8 cellular contexts compared by ENCODE assay signal in genomic region chr12:76558684-76559276, GRCh38. TPM values are rescaled to one million over a fixed set of nuclear protein-coding genes. Genes with fewer than 3 reads are reported as not detected.
DNase-seq lines count a peak whose midpoint lies in the region; ATAC-seq, FAIRE-seq and TF ChIP-seq lines count a peak whose summit lies in the region.

No MANE protein-coding gene starts in this region.

- CTCF ChIA-PET in endothelial cell of umbilical vein (lab: Charles Lee), result interaction anchor here (1.0 to 3.7 kb wide), 3 partner anchors 8 to 103 kb away, joined by 3 to 25 read pairs (median 11); no protein-coding TSS in a partner anchor

- H2AFZ ChIP-seq in endothelial cell of umbilical vein (ENCODE audit: low read depth, low read length), result peak overlapping the region; percentile 92

- peak overlapping the region; percentile 99 for H3K4me2 ChIP-seq in endothelial cell of umbilical vein (ENCODE audit: insufficient read depth, low read length)

- H3K9me3 ChIP-seq in endothelial cell of umbilical vein (replicated peaks; ENCODE audit: control insufficient read depth, insufficient read depth, low read length) (no peaks in the 10 kb centered on the region), muscle layer of colon (ENCODE audit: low read length) (no peaks in the 10 kb centered on the region)

- no peaks in the 10 kb centered on the region for H3K9me1 ChIP-seq in endothelial cell of umbilical vein (replicated peaks; ENCODE audit: control insufficient read depth, extremely low read depth, insufficient read depth, low read length)

- DNase-seq in AG09309 (ENCODE audit: low read depth), result no peak
- peak; percentile 50 for DNase-seq in NK-92 (lab: John Stamatoyannopoulos, UW; ENCODE audit: unreplicated experiment)
- peak; percentile 70 for DNase-seq in activated CD8-positive, alpha-beta memory T cell treated with anti-CD3 and anti-CD28 coated beads, Interleukin-2, amount 50 U/mL, for 1 hour (ENCODE audit: extremely low read depth)
- DNase-seq in endothelial cell of umbilical vein (ENCODE audit: low read depth, low spot score), result peak; percentile 60
- peak; percentile 44 for DNase-seq in stimulated activated CD8-positive, alpha-beta memory T cell treated with anti-CD3 and anti-CD28 coated beads, Interleukin-7, amount 100 ng/mL, for 24 hours (ENCODE audit: low read depth)

- H3K27ac ChIP-seq in endothelial cell of umbilical vein (ENCODE audit: insufficient read depth, low read depth, low read length) (peak overlapping the region; percentile 84), muscle layer of colon (ENCODE audit: low read depth, low read length) (peak overlapping the region; percentile 97)

- no peaks in the 10 kb centered on the region for H4K20me1 ChIP-seq in endothelial cell of umbilical vein (replicated peaks; ENCODE audit: control insufficient read depth, extremely low read depth, insufficient read depth, low read length)

- H3K9ac ChIP-seq in endothelial cell of umbilical vein (replicated peaks; ENCODE audit: extremely low read depth, insufficient read depth, low read length) (peak overlapping the region; percentile 87), muscle layer of colon (ENCODE audit: low read length) (peak overlapping the region; percentile 92)

- dilution Hi-C loops in endothelial cell of umbilical vein (cut with MboI; ENCODE audit: extremely low pct_ligation_motif_present, low sequenced_read_pairs), result no loop called here

- TF ChIP-seq CTCF in AG09309 (IDR thresholded peaks at IDR 0.05; ENCODE audit: control insufficient read depth, insufficient read depth, low read depth, low read length, missing control alignments) (no peak), endothelial cell of umbilical vein (IDR thresholded peaks at IDR 0.05; ENCODE audit: extremely low read depth in 1 of 2, insufficient read depth in 1 of 2, low read depth in 1 of 2, low read length in 2 of 2) (no peak)

- H3K4me1 ChIP-seq in endothelial cell of umbilical vein (ENCODE audit: control insufficient read depth, extremely low read depth, insufficient read depth, low read length) (peaks cover 27% of the 10 kb centered on the region), muscle layer of colon (ENCODE audit: insufficient read depth, low read length) (peaks cover 19% of the 10 kb centered on the region)

- H3K27me3 ChIP-seq in endothelial cell of umbilical vein (ENCODE audit: control insufficient read depth in 2 of 2, insufficient read depth in 2 of 2, low read length in 2 of 2), result no peaks in the 10 kb centered on the region
- no peaks in the 10 kb centered on the region for H3K27me3 ChIP-seq in muscle layer of colon (ENCODE audit: control insufficient read depth in 1 of 2, insufficient read depth in 2 of 2, low read length in 2 of 2)

- BruUV-seq in endothelial cell of umbilical vein (replicated peaks; lab: Mats Ljungman, UMichigan), result no TSS peak

- POLR2A ChIA-PET in endothelial cell of umbilical vein (lab: Charles Lee), result interaction anchor here (1.1 kb wide), 1 partner anchor 8 kb away, joined by 3 read pairs; no protein-coding TSS in a partner anchor

- peak; percentile 28 for FAIRE-seq in endothelial cell of umbilical vein (lab: Jason Lieb, UNC)

- peak overlapping the region; percentile 99 for H3K4me3 ChIP-seq in AG09309 (ENCODE audit: control insufficient read depth, low read depth, low read length)
- peak overlapping the region; percentile 83 to 95 (median 88) for H3K4me3 ChIP-seq in endothelial cell of umbilical vein (replicated peaks in 1 of 3; ENCODE audit: insufficient read depth in 1 of 3, low read depth in 1 of 3, low read length in 3 of 3)
- peak overlapping the region; percentile 94 to 95 for H3K4me3 ChIP-seq in muscle layer of colon (ENCODE audit: low read depth in 1 of 2, low read length in 2 of 2)

- intact Hi-C loops in endothelial cell of umbilical vein (cut with micrococcal nuclease), result loop anchor here (1.0 to 5.0 kb wide), 6 partner anchors 39 to 1047 kb away; partner anchors contain the start of genes BBS10, KRR1, NAP1L1 and ZDHHC17

- peaks cover 26% of the 10 kb centered on the region for H3K79me2 ChIP-seq in endothelial cell of umbilical vein (ENCODE audit: control insufficient read depth, insufficient read depth, low read length)

- H3K36me3 ChIP-seq in endothelial cell of umbilical vein (ENCODE audit: control insufficient read depth in 2 of 2, extremely low read depth in 1 of 2, insufficient read depth in 2 of 2, low read length in 2 of 2) (no peaks in the 10 kb centered on the region), muscle layer of colon (ENCODE audit: insufficient read depth, low read length) (no peaks in the 10 kb centered on the region)

- TF ChIP-seq POLR2A in endothelial cell of umbilical vein (IDR thresholded peaks at IDR 0.05; ENCODE audit: low read depth, low read length), result no peak

- ATAC-seq in GM19043 (IDR thresholded peaks at IDR 0.05; ENCODE audit: low read depth, unreplicated experiment), result peak; percentile 45
- peak; percentile 53 for ATAC-seq in HG03354 (IDR thresholded peaks at IDR 0.05; ENCODE audit: poor library complexity, severe bottlenecking, unreplicated experiment)

TF ChIP-seq in endothelial cell of umbilical vein, 7 proteins besides CTCF, POLR2A, EP300 and RAD21:
- no peak for TF ChIP-seq EZH2 (IDR thresholded peaks at IDR 0.05; ENCODE audit: borderline replicate concordance, low read depth, low read length, severe bottlenecking)
- TF ChIP-seq MYC (IDR thresholded peaks at IDR 0.05; ENCODE audit: low read depth, low read length), result no peak
- TF ChIP-seq MAX (IDR thresholded peaks at IDR 0.05; ENCODE audit: insufficient read depth, insufficient read length), result no peak
- no peak for TF ChIP-seq POLR2AphosphoS5 (IDR thresholded peaks at IDR 0.05; ENCODE audit: insufficient read depth, low read depth, low read length)
- no peak for TF ChIP-seq JUN (IDR thresholded peaks at IDR 0.05; ENCODE audit: borderline replicate concordance, insufficient read depth, insufficient read length, low read depth)
- no peak for TF ChIP-seq FOS (IDR thresholded peaks at IDR 0.05; ENCODE audit: borderline replicate concordance, insufficient read depth, low read length)
- no peak for TF ChIP-seq GATA2 (IDR thresholded peaks at IDR 0.05; ENCODE audit: insufficient read depth, insufficient read length, low read depth, low read length)
TF ChIP-seq in endothelial cell of umbilical vein: peak in this region for 0.

RNA-seq across cellular contexts. Expression of gene OSBPL8, which starts 0.8 kb away (rescaled TPM):
- 47.6 and 53.9 TPM in 2 replicates for total RNA-seq in endothelial cell of umbilical vein
- 10.3 and 14.2 TPM in 2 replicates for polyA plus RNA-seq in endothelial cell of umbilical vein
- polyA plus RNA-seq in endothelial cell of umbilical vein (2011; cell fraction: cytosol; rRNA removed), result 8.9 and 10.0 TPM in 2 replicates
- 18.9 and 24.4 TPM in 2 replicates for polyA plus RNA-seq in endothelial cell of umbilical vein (2011; cell fraction: nucleus; rRNA removed)
- polyA plus RNA-seq in endothelial cell of umbilical vein (2012), result 27.7 and 32.2 TPM in 2 replicates
- polyA minus RNA-seq in endothelial cell of umbilical vein, result 37.8 and 57.8 TPM in 2 replicates
- 34.2 TPM for polyA minus RNA-seq in endothelial cell of umbilical vein (2011; cell fraction: cytosol; rRNA and poly(A)+ RNA removed)
- 67.8 and 74.3 TPM in 2 replicates for polyA minus RNA-seq in endothelial cell of umbilical vein (2011; cell fraction: nucleus; rRNA and poly(A)+ RNA removed)
